22 cellular contexts compared by ENCODE assay signal in genomic region chr10:111967547-111967946, GRCh38.
"Had no signal": no experiment of that assay in that cellular context is flagged by ENCODE, and none has a peak within 500 bp of the region (broad histone marks: within the 10 kb centered on the region; RNA-seq: fewer than 3 reads in every experiment).

No MANE protein-coding gene starts in this region.

- H3K36me3 Mint-ChIP-seq: naive thymus-derived CD4-positive, alpha-beta T cell; stimulated activated memory B cell treated with anti-CD40 and anti-IgM and Interleukin-4, amounts not matched to agents 10 μg/mL and 1 μg/mL and 100 μg/mL, for 72 hours had no signal

- ATAC-seq: effector memory CD8-positive, alpha-beta T cell; foreskin keratinocyte; left colon; left ventricle myocardium superior; naive thymus-derived CD4-positive, alpha-beta T cell; psoas muscle; sciatic nerve; stimulated activated memory B cell treated with anti-CD40 and anti-IgM and Interleukin-4, amounts not matched to agents 10 μg/mL and 1 μg/mL and 100 μg/mL, for 72 hours; upper lobe of right lung had no signal

- H3K4me1 Mint-ChIP-seq: naive thymus-derived CD4-positive, alpha-beta T cell; nephron progenitor cell; stimulated activated memory B cell treated with anti-CD40 and anti-IgM and Interleukin-4, amounts not matched to agents 10 μg/mL and 1 μg/mL and 100 μg/mL, for 72 hours had no signal

- H3K27ac ChIP-seq: foreskin keratinocyte, neutrophil, psoas muscle, spleen, testis, tibial nerve, upper lobe of right lung, vagina had no signal

- H3K4me3 Mint-ChIP-seq: dendritic cell treated with granulocyte-macrophage colony-stimulating factor and Interleukin-4, amounts not matched to agents 40 ng/mL and 50 ng/mL, for 4 days; effector memory CD8-positive, alpha-beta T cell; naive thymus-derived CD4-positive, alpha-beta T cell; nephron progenitor cell; stimulated activated memory B cell treated with anti-CD40 and anti-IgM and Interleukin-4, amounts not matched to agents 10 μg/mL and 1 μg/mL and 100 μg/mL, for 72 hours; stimulated activated naive CD8-positive, alpha-beta T cell treated with anti-CD3 and anti-CD28 coated beads, Interleukin-15, Interleukin-2, amounts not matched to agents 100 ng/mL and 50 ng/mL, for 24 hours had no signal

- H3K4me1 ChIP-seq: foreskin keratinocyte, psoas muscle, spleen, testis, tibial nerve, upper lobe of right lung, vagina had no signal

- H3K27me3 ChIP-seq: foreskin keratinocyte, neutrophil, spleen, testis, tibial nerve, upper lobe of right lung, vagina had no signal

- H3K27me3 Mint-ChIP-seq: dendritic cell treated with granulocyte-macrophage colony-stimulating factor and Interleukin-4, amounts not matched to agents 40 ng/mL and 50 ng/mL, for 4 days; effector memory CD8-positive, alpha-beta T cell; stimulated activated memory B cell treated with anti-CD40 and anti-IgM and Interleukin-4, amounts not matched to agents 10 μg/mL and 1 μg/mL and 100 μg/mL, for 72 hours; stimulated activated naive CD8-positive, alpha-beta T cell treated with anti-CD3 and anti-CD28 coated beads, Interleukin-15, Interleukin-2, amounts not matched to agents 100 ng/mL and 50 ng/mL, for 24 hours had no signal

- H3K9me3 Mint-ChIP-seq: stimulated activated naive CD8-positive, alpha-beta T cell treated with anti-CD3 and anti-CD28 coated beads, Interleukin-15, Interleukin-2, amounts not matched to agents 100 ng/mL and 50 ng/mL, for 24 hours had no signal

- H3K36me3 ChIP-seq: neutrophil, spleen, tibial nerve, upper lobe of right lung, vagina had no signal

- H3K9me3 ChIP-seq: neutrophil, psoas muscle, testis, tibial nerve, upper lobe of right lung, vagina had no signal

- H3K4me3 ChIP-seq: psoas muscle, spleen, testis, tibial nerve, upper lobe of right lung, vagina had no signal

- DNase-seq: effector memory CD8-positive, alpha-beta T cell; erythroblast; left colon; left ventricle myocardium superior; naive thymus-derived CD4-positive, alpha-beta T cell; nephron progenitor cell; psoas muscle; retina; spleen; stimulated activated CD4-positive, alpha-beta T cell treated with anti-CD3 and anti-CD28 coated beads, Interleukin-15, amount 100 ng/mL, for 24 hours; stimulated activated CD4-positive, alpha-beta T cell treated with anti-CD3 and anti-CD28 coated beads, Interleukin-1b, Interleukin-23, amount 100 ng/mL, for 48 hours; stimulated activated CD4-positive, alpha-beta T cell treated with anti-CD3 and anti-CD28 coated beads, Interleukin-4, amount 100 ng/mL, for 24 hours; testis; upper lobe of right lung had no signal

- H3K27ac Mint-ChIP-seq: dendritic cell treated with granulocyte-macrophage colony-stimulating factor and Interleukin-4, amounts not matched to agents 40 ng/mL and 50 ng/mL, for 4 days; effector memory CD8-positive, alpha-beta T cell; naive thymus-derived CD4-positive, alpha-beta T cell; nephron progenitor cell; stimulated activated memory B cell treated with anti-CD40 and anti-IgM and Interleukin-4, amounts not matched to agents 10 μg/mL and 1 μg/mL and 100 μg/mL, for 72 hours; stimulated activated naive CD8-positive, alpha-beta T cell treated with anti-CD3 and anti-CD28 coated beads, Interleukin-15, Interleukin-2, amounts not matched to agents 100 ng/mL and 50 ng/mL, for 24 hours had no signal
